In genomic region chr12:7542813-7543212, GRCh38 we compare ENCODE assay signal across 13 cellular contexts. TPM values are rescaled to one million over a fixed set of nuclear protein-coding genes. Genes with fewer than 3 reads are reported as not detected.
DNase-seq lines count a peak whose midpoint lies in the region; ATAC-seq and TF ChIP-seq lines count a peak whose summit lies in the region.
"Had no signal": no experiment of that assay in that cellular context is flagged by ENCODE, and none has a peak within 500 bp of the region (broad histone marks: within the 10 kb centered on the region; RNA-seq: fewer than 3 reads in every experiment).

No MANE protein-coding gene starts in this region.

- ATAC-seq in Right ventricle myocardium inferior, result peak; percentile 63
- no peak for ATAC-seq in GM18907 (IDR thresholded peaks at IDR 0.05; ENCODE audit: unreplicated experiment)

- DNase-seq in Right ventricle myocardium inferior (ENCODE audit: missing footprints) (no peak), cardiac septum (ENCODE audit: low spot score) (no peak), epidermal melanocyte (ENCODE audit: insufficient read length, low spot score) (peak; percentile 15), medulla oblongata (ENCODE audit: extremely low spot score) (peak; percentile 78), prostate gland (ENCODE audit: low spot score) (no peak)
- DNase-seq in activated effector memory CD4-positive, alpha-beta T cell treated with Interleukin-2 at 50 U/mL for 16 hours, result no peak
- no peak for DNase-seq in activated T-helper 2 cell treated with anti-CD3 and anti-CD28 coated beads, Interferon-gamma antibody, Interleukin-2, Interleukin-4, amounts not matched to agents 10 μg/mL and 5 μg/mL and 100 μg/mL, durations not matched to agents 14 hours and 24 hours and 36 hours (ENCODE audit: low spot score)
- DNase-seq: activated naive CD8-positive, alpha-beta T cell treated with anti-CD3 and anti-CD28 coated beads, Interleukin-2, amount 10 ng/mL, durations not matched to agents 7 days and 5 days; effector CD8-positive, alpha-beta T cell; NCI-H1417 had no signal

- no peaks in the 10 kb centered on the region for H3K27me3 Mint-ChIP-seq in activated T-helper 2 cell treated with anti-CD3 and anti-CD28 coated beads, Interferon-gamma antibody, Interleukin-2, Interleukin-4, amounts not matched to agents 10 μg/mL and 5 μg/mL and 100 μg/mL, durations not matched to agents 14 hours and 24 hours and 36 hours (ENCODE audit: low read depth)

- H3K4me1 ChIP-seq in prostate gland (replicated peaks), result no peaks in the 10 kb centered on the region

- no peaks in the 10 kb centered on the region for H3K27me3 ChIP-seq in prostate gland (replicated peaks; ENCODE audit: insufficient read depth)

- peaks cover 5% of the 10 kb centered on the region for H3K9me3 Mint-ChIP-seq in activated T-helper 2 cell treated with anti-CD3 and anti-CD28 coated beads, Interferon-gamma antibody, Interleukin-2, Interleukin-4, amounts not matched to agents 10 μg/mL and 5 μg/mL and 100 μg/mL, durations not matched to agents 14 hours and 24 hours and 36 hours

- no peak overlapping the region for H3K4me3 Mint-ChIP-seq in activated T-helper 2 cell treated with anti-CD3 and anti-CD28 coated beads, Interferon-gamma antibody, Interleukin-2, Interleukin-4, amounts not matched to agents 10 μg/mL and 5 μg/mL and 100 μg/mL, durations not matched to agents 14 hours and 24 hours and 36 hours (ENCODE audit: low read depth)
- H3K4me3 Mint-ChIP-seq: activated naive CD8-positive, alpha-beta T cell treated with anti-CD3 and anti-CD28 coated beads, Interleukin-2, amount 10 ng/mL, durations not matched to agents 7 days and 5 days; nephron; T-helper 1 cell treated with Interleukin-12 subunit alpha and Interleukin-12 subunit beta and Interleukin-4 antibody, amounts not matched to agents 30 μg/mL and 1 μg/mL, for 36 hours had no signal

- no peaks in the 10 kb centered on the region for H3K4me1 Mint-ChIP-seq in activated T-helper 2 cell treated with anti-CD3 and anti-CD28 coated beads, Interferon-gamma antibody, Interleukin-2, Interleukin-4, amounts not matched to agents 10 μg/mL and 5 μg/mL and 100 μg/mL, durations not matched to agents 14 hours and 24 hours and 36 hours (ENCODE audit: low read depth)
- H3K4me1 Mint-ChIP-seq: activated naive CD8-positive, alpha-beta T cell treated with anti-CD3 and anti-CD28 coated beads, Interleukin-2, amount 10 ng/mL, durations not matched to agents 7 days and 5 days had no signal

- TF ChIP-seq CTCF in prostate gland (IDR thresholded peaks at IDR 0.05), result no peak

- H3K36me3 Mint-ChIP-seq in activated T-helper 2 cell treated with anti-CD3 and anti-CD28 coated beads, Interferon-gamma antibody, Interleukin-2, Interleukin-4, amounts not matched to agents 10 μg/mL and 5 μg/mL and 100 μg/mL, durations not matched to agents 14 hours and 24 hours and 36 hours (ENCODE audit: low read depth), result no peaks in the 10 kb centered on the region
- H3K36me3 Mint-ChIP-seq: activated naive CD8-positive, alpha-beta T cell treated with anti-CD3 and anti-CD28 coated beads, Interleukin-2, amount 10 ng/mL, durations not matched to agents 7 days and 5 days had no signal

- H3K27ac Mint-ChIP-seq in activated T-helper 2 cell treated with anti-CD3 and anti-CD28 coated beads, Interferon-gamma antibody, Interleukin-2, Interleukin-4, amounts not matched to agents 10 μg/mL and 5 μg/mL and 100 μg/mL, durations not matched to agents 14 hours and 24 hours and 36 hours, result no peak overlapping the region
- H3K27ac Mint-ChIP-seq: activated naive CD8-positive, alpha-beta T cell treated with anti-CD3 and anti-CD28 coated beads, Interleukin-2, amount 10 ng/mL, durations not matched to agents 7 days and 5 days; nephron; T-helper 1 cell treated with Interleukin-12 subunit alpha and Interleukin-12 subunit beta and Interleukin-4 antibody, amounts not matched to agents 30 μg/mL and 1 μg/mL, for 36 hours had no signal

- TF ChIP-seq POLR2A in prostate gland (IDR thresholded peaks at IDR 0.05), result no peak

- intact Hi-C loops in Right ventricle myocardium inferior (cut with DNase I) (no loop called here), cardiac septum (cut with DNase I) (no loop called here), prostate gland (cut with DNase I) (no loop called here)
- intact Hi-C loops in activated T-helper 2 cell treated with anti-CD3 and anti-CD28 coated beads, Interferon-gamma antibody, Interleukin-2, Interleukin-4, amounts not matched to agents 10 μg/mL and 5 μg/mL and 100 μg/mL, durations not matched to agents 14 hours and 24 hours and 36 hours (cut with micrococcal nuclease), result no loop called here

- no peaks in the 10 kb centered on the region for H3K9me3 ChIP-seq in prostate gland

- H3K4me3 ChIP-seq in prostate gland, result no peak overlapping the region

- no peak overlapping the region for H3K27ac ChIP-seq in prostate gland

- H3K36me3 ChIP-seq in prostate gland, result no peaks in the 10 kb centered on the region

RNA-seq across cellular contexts. Expression of gene CD163, which starts 39.2 kb away (rescaled TPM):
- total RNA-seq in Right ventricle myocardium inferior (97.5 TPM), cardiac septum (20.6 TPM), prostate gland (10 to 100 TPM; 10.6 to 65.0 TPM)
- total RNA-seq in activated T-helper 2 cell treated with anti-CD3 and anti-CD28 coated beads, Interferon-gamma antibody, Interleukin-2, Interleukin-4, amounts not matched to agents 10 μg/mL and 5 μg/mL and 100 μg/mL, durations not matched to agents 14 hours and 24 hours and 36 hours, result not detected in 2 replicates

Comparison
In these comparisons a context has a peak if more than half of its experiments do, and no peak if none do; other contexts are left out.
1. DNase-seq: peak in epidermal melanocyte (single experiment) and medulla oblongata (single experiment); none in Right ventricle myocardium inferior (single experiment), cardiac septum (single experiment), activated effector memory CD4-positive, alpha-beta T cell treated with Interleukin-2 at 50 U/mL for 16 hours (single experiment), prostate gland (single experiment) and activated T-helper 2 cell treated with anti-CD3 and anti-CD28 coated beads, Interferon-gamma antibody, Interleukin-2, Interleukin-4, amounts not matched to agents 10 μg/mL and 5 μg/mL and 100 μg/mL, durations not matched to agents 14 hours and 24 hours and 36 hours (single experiment).
2. RNA of gene CD163, which starts 39.2 kb away (total RNA-seq): 97.5 TPM in Right ventricle myocardium inferior (single experiment), 10.6 to 65.0 TPM in prostate gland and 20.6 TPM in cardiac septum (single experiment); not detected in activated T-helper 2 cell treated with anti-CD3 and anti-CD28 coated beads, Interferon-gamma antibody, Interleukin-2, Interleukin-4, amounts not matched to agents 10 μg/mL and 5 μg/mL and 100 μg/mL, durations not matched to agents 14 hours and 24 hours and 36 hours; every median in the first group is over 10 times any median in the second.